In the genomic region with DNA sequence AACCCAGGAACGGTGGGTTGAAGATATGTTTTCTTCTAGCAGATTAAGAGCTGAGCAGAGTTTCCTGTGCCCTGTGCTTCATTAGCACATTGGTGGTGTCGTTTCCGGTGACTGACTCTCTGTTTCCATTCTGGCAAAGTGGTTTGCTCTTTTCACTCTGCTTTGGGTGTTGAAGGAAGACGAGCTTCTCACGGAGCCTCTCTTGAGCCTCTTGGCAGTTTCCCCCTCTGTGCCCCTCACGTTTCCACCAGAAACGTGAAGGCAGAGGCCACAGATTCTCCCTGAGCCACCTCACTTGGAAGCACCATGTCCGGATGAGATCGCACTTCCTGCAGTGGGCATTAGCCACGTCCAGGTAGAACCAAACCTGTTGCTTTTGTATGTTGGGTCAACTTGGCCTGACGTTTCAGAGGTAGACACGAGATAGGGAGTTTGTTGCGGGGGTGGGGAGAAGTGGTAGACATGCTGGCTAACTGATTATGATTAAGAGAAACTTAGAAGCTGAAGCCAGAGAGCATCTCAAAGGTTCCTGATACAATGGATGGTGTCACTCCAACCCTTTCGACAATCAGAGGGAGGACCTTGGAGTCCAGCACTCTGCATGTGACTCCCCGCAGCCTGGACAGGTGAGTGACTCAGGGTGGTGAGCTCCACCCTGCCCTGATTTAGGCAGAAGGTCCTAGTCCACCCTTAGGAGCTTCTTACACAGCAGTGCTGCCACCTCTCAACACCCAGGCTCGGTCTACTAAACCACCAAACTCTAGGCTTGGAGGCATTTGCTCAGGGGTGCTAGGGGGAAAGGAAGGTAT, we compare ENCODE assay signal across 9 cellular contexts. TPM values are rescaled to one million over a fixed set of nuclear protein-coding genes. Genes with fewer than 3 reads are reported as not detected.
A peak's percentile ranks its signal among the peaks of the same experiment; 100 is the strongest.
DNase-seq lines count a peak whose midpoint lies in the region; ATAC-seq and TF ChIP-seq lines count a peak whose summit lies in the region.
"Had no signal": no experiment of that assay in that cellular context is flagged by ENCODE, and none has a peak within 500 bp of the region (broad histone marks: within the 10 kb centered on the region; RNA-seq: fewer than 3 reads in every experiment).

A gene with protein sequence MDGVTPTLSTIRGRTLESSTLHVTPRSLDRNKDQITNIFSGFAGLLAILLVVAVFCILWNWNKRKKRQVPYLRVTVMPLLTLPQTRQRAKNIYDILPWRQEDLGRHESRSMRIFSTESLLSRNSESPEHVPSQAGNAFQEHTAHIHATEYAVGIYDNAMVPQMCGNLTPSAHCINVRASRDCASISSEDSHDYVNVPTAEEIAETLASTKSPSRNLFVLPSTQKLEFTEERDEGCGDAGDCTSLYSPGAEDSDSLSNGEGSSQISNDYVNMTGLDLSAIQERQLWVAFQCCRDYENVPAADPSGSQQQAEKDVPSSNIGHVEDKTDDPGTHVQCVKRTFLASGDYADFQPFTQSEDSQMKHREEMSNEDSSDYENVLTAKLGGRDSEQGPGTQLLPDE (plus strand): TSS at position 155 of the 809 bp plus-strand sequence. CDS start 383 bp downstream, at position 538.

- H3K27ac Mint-ChIP-seq in activated CD8-positive, alpha-beta T cell treated with anti-CD3 and anti-CD28 coated beads for 36 hours, result peak within 1 kb of the TSS; percentile 99
- H3K27ac Mint-ChIP-seq in memory B cell, result peak within 1 kb of the TSS; percentile 96

- ATAC-seq in GM18868 (IDR thresholded peaks at IDR 0.05; ENCODE audit: unreplicated experiment), result peak; percentile 81
- ATAC-seq in HG03280 (IDR thresholded peaks at IDR 0.05; ENCODE audit: unreplicated experiment), result peak; percentile 80
- peak; percentile 86 for ATAC-seq in activated CD8-positive, alpha-beta T cell treated with anti-CD3 and anti-CD28 coated beads for 36 hours
- ATAC-seq in memory B cell (ENCODE audit: low read depth), result peak; percentile 94
- peak; percentile 25 for ATAC-seq in upper lobe of right lung
- no peak for ATAC-seq in GM18861 (IDR thresholded peaks at IDR 0.05; ENCODE audit: unreplicated experiment)

- H3K4me1 ChIP-seq in upper lobe of right lung, result no peaks in the 10 kb centered on the region

- H3K36me3 ChIP-seq in upper lobe of right lung, result no peaks in the 10 kb centered on the region

- intact Hi-C loops in activated CD8-positive, alpha-beta T cell treated with anti-CD3 and anti-CD28 coated beads for 36 hours (cut with micrococcal nuclease), result no loop called here
- intact Hi-C loops in upper lobe of right lung (cut with DNase I), result no loop called here

- H3K4me3 ChIP-seq in upper lobe of right lung (peak within 1 kb of the TSS; percentile 32), coronary artery (no peak within 1 kb of the TSS)

- H3K27me3 Mint-ChIP-seq in activated CD8-positive, alpha-beta T cell treated with anti-CD3 and anti-CD28 coated beads for 36 hours, result no peaks in the 10 kb centered on the region
- no peaks in the 10 kb centered on the region for H3K27me3 Mint-ChIP-seq in memory B cell

- no peak for TF ChIP-seq CTCF in activated CD8-positive, alpha-beta T cell treated with anti-CD3 and anti-CD28 coated beads for 36 hours (IDR thresholded peaks at IDR 0.05)
- TF ChIP-seq CTCF in upper lobe of right lung (IDR thresholded peaks at IDR 0.05) (no peak), coronary artery (IDR thresholded peaks at IDR 0.05) (no peak)

- H3K27ac ChIP-seq in upper lobe of right lung (peak within 1 kb of the TSS; percentile 65), coronary artery (no peak within 1 kb of the TSS)

- peak; percentile 92 for DNase-seq in activated CD8-positive, alpha-beta T cell treated with anti-CD3 and anti-CD28 coated beads for 36 hours
- DNase-seq in memory B cell (ENCODE audit: low spot score in 2 of 2), result peak; percentile 25 to 37
- peak; percentile 41 for DNase-seq in upper lobe of right lung
- no peak for DNase-seq in NCI-H2029 treated with DMSO at 0.1 percent for 48 hours (lab: John Stamatoyannopoulos, UW)
- DNase-seq in coronary artery (ENCODE audit: low spot score), result no peak

- peaks cover 43% of the 10 kb centered on the region for H3K4me1 Mint-ChIP-seq in activated CD8-positive, alpha-beta T cell treated with anti-CD3 and anti-CD28 coated beads for 36 hours (ENCODE audit: low read depth)
- H3K4me1 Mint-ChIP-seq in memory B cell, result peaks cover 32% of the 10 kb centered on the region

- peaks cover 32% of the 10 kb centered on the region for H3K36me3 Mint-ChIP-seq in activated CD8-positive, alpha-beta T cell treated with anti-CD3 and anti-CD28 coated beads for 36 hours (ENCODE audit: low read depth)
- H3K36me3 Mint-ChIP-seq in memory B cell, result peaks cover 12% of the 10 kb centered on the region

- POLR2A ChIA-PET in activated CD8-positive, alpha-beta T cell treated with anti-CD3 and anti-CD28 coated beads for 36 hours (lab: Charles Lee), result interaction anchor here (0.5 to 3.1 kb wide), 37 partner anchors 10 to 647 kb away, joined by 3 to 39 read pairs (median 5); a partner anchor contains a TSS

- H3K9me3 ChIP-seq in upper lobe of right lung, result no peaks in the 10 kb centered on the region

- CTCF ChIA-PET in activated CD8-positive, alpha-beta T cell treated with anti-CD3 and anti-CD28 coated beads for 36 hours (lab: Charles Lee), result interaction anchor here (0.6 to 2.4 kb wide), 11 partner anchors 11 to 498 kb away, joined by 3 to 11 read pairs (median 4); no protein-coding TSS in a partner anchor

- peak within 1 kb of the TSS; percentile 98 for H3K4me3 Mint-ChIP-seq in activated CD8-positive, alpha-beta T cell treated with anti-CD3 and anti-CD28 coated beads for 36 hours
- H3K4me3 Mint-ChIP-seq in memory B cell, result peak within 1 kb of the TSS; percentile 98

- no peaks in the 10 kb centered on the region for H3K27me3 ChIP-seq in upper lobe of right lung

- H3K9me3 Mint-ChIP-seq in activated CD8-positive, alpha-beta T cell treated with anti-CD3 and anti-CD28 coated beads for 36 hours, result no peaks in the 10 kb centered on the region
- H3K9me3 Mint-ChIP-seq in memory B cell, result no peaks in the 10 kb centered on the region

RNA-seq across cellular contexts. Expression of the gene that starts here (rescaled TPM):
- 10 to 100 TPM; 20.7 to 21.1 TPM for total RNA-seq in activated CD8-positive, alpha-beta T cell treated with anti-CD3 and anti-CD28 coated beads for 36 hours
- total RNA-seq in upper lobe of right lung, result 3.0 TPM
- total RNA-seq: HT1080 had no signal

Comparison
In these comparisons a context has a peak if more than half of its experiments do, and no peak if none do; other contexts are left out.
1. DNase-seq: peak in activated CD8-positive, alpha-beta T cell treated with anti-CD3 and anti-CD28 coated beads for 36 hours (single experiment), memory B cell (2 of 2) and upper lobe of right lung (single experiment); none in NCI-H2029 treated with DMSO at 0.1 percent for 48 hours (single experiment) and coronary artery (single experiment).